In the genomic region with DNA sequence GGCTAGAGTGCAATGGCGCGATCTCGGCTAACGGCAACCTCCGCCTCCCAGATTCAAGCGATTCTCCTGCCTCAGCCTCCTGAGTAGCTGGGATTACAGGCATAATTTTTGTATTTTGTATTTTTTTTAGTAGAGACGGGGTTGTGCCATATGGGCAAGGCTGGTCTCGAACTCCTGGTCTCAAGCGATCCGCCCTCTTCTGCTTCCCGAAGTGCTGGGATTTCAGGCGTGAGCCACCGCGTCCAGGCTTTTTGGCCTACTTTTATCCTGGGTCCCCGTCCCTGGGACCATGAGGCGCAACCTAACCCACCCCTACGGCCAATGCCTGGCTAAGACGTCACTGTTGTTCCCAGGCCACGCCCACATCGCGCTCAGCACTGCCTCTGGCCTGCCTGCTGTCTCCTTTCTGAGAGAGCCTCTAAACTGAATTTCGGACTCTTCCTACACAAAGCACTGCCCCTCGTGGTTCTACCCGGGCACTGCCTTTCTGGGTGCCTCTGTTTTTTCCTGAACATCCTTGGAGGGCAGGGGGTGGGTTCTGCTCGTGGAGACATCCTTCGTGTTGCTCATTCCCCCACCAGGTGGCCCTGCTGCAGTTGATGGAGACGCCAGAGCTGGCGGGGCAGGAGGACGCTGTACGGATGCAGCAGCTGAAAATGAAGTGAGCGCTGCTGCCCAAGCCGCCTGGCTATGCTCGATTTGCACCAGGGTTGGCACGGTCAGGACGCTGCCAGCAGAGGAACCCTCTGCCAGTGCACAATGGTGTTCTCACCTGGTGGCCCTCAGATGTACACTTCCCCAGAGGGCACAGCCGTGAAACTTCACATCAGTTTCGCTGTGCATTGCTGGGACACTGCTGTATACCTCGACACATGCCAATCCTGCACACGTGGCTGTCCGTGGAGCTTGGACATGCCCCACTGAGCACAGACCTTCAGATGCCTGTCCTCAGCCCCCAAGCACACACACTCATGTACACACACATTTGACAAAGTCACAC, we compare ENCODE assay signal across 1 cellular context.
TF ChIP-seq lines count a peak whose summit lies in the region.

No MANE protein-coding gene starts in this region.

TF ChIP-seq in K562, 482 proteins besides CTCF, POLR2A, EP300 and RAD21 (continues in another document):
- TF ChIP-seq, protein P1, sequence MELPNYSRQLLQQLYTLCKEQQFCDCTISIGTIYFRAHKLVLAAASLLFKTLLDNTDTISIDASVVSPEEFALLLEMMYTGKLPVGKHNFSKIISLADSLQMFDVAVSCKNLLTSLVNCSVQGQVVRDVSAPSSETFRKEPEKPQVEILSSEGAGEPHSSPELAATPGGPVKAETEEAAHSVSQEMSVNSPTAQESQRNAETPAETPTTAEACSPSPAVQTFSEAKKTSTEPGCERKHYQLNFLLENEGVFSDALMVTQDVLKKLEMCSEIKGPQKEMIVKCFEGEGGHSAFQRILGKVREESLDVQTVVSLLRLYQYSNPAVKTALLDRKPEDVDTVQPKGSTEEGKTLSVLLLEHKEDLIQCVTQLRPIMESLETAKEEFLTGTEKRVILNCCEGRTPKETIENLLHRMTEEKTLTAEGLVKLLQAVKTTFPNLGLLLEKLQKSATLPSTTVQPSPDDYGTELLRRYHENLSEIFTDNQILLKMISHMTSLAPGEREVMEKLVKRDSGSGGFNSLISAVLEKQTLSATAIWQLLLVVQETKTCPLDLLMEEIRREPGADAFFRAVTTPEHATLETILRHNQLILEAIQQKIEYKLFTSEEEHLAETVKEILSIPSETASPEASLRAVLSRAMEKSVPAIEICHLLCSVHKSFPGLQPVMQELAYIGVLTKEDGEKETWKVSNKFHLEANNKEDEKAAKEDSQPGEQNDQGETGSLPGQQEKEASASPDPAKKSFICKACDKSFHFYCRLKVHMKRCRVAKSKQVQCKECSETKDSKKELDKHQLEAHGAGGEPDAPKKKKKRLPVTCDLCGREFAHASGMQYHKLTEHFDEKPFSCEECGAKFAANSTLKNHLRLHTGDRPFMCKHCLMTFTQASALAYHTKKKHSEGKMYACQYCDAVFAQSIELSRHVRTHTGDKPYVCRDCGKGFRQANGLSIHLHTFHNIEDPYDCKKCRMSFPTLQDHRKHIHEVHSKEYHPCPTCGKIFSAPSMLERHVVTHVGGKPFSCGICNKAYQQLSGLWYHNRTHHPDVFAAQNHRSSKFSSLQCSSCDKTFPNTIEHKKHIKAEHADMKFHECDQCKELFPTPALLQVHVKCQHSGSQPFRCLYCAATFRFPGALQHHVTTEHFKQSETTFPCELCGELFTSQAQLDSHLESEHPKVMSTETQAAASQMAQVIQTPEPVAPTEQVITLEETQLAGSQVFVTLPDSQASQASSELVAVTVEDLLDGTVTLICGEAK (IDR thresholded peaks at IDR 0.05) = 0 out of 2 replicates have a peak, but pooled peaks have one; percentile 20
- TF ChIP-seq, protein P1 (CRISPR knock-in tag; IDR thresholded peaks at IDR 0.05) = no peak
- TF ChIP-seq MED1 (CRISPR knock-in tag; IDR thresholded peaks at IDR 0.05; ENCODE audit: borderline replicate concordance) = no peak
- peak; percentile 58; the same call in 1 of the 2 replicates for TF ChIP-seq KLF13 (tag; IDR thresholded peaks at IDR 0.05; ENCODE audit: borderline replicate concordance, low read depth)
- peak; percentile 61 for TF ChIP-seq TBP (optimal IDR thresholded peaks at IDR 0.05; ENCODE audit: low read depth, low read length)
- peak in 1 of 2 experiments; percentile 63; a peak in 2 of 4 replicates for TF ChIP-seq RCOR1 (IDR thresholded peaks at IDR 0.05; ENCODE audit: borderline replicate concordance in 1 of 2, low read depth in 2 of 2, low read length in 2 of 2)
- TF ChIP-seq, protein P2, sequence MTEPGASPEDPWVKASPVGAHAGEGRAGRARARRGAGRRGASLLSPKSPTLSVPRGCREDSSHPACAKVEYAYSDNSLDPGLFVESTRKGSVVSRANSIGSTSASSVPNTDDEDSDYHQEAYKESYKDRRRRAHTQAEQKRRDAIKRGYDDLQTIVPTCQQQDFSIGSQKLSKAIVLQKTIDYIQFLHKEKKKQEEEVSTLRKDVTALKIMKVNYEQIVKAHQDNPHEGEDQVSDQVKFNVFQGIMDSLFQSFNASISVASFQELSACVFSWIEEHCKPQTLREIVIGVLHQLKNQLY (CRISPR knock-in tag; conservative IDR thresholded peaks at IDR 0.05) = no peak
- 0 out of 2 replicates have a peak, but pooled peaks have one; percentile 13 for TF ChIP-seq ZNF263 (CRISPR knock-in tag; IDR thresholded peaks at IDR 0.05; ENCODE audit: borderline replicate concordance)
- TF ChIP-seq HNRNPL (IDR thresholded peaks at IDR 0.05; ENCODE audit: low read depth, low read length) = no peak
- TF ChIP-seq PCBP1 (IDR thresholded peaks at IDR 0.05; ENCODE audit: low read depth, low read length, poor library complexity, severe bottlenecking) = no peak
- no peak for TF ChIP-seq ZNF561 (CRISPR knock-in tag; conservative IDR thresholded peaks at IDR 0.05)
- no peak for TF ChIP-seq ZNF408 (CRISPR knock-in tag; IDR thresholded peaks at IDR 0.05; ENCODE audit: low read depth)
- TF ChIP-seq, protein P3, sequence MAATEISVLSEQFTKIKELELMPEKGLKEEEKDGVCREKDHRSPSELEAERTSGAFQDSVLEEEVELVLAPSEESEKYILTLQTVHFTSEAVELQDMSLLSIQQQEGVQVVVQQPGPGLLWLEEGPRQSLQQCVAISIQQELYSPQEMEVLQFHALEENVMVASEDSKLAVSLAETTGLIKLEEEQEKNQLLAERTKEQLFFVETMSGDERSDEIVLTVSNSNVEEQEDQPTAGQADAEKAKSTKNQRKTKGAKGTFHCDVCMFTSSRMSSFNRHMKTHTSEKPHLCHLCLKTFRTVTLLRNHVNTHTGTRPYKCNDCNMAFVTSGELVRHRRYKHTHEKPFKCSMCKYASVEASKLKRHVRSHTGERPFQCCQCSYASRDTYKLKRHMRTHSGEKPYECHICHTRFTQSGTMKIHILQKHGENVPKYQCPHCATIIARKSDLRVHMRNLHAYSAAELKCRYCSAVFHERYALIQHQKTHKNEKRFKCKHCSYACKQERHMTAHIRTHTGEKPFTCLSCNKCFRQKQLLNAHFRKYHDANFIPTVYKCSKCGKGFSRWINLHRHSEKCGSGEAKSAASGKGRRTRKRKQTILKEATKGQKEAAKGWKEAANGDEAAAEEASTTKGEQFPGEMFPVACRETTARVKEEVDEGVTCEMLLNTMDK (IDR thresholded peaks at IDR 0.05; ENCODE audit: borderline replicate concordance, insufficient read depth, low read depth, low read length, poor library complexity, severe bottlenecking) = peak; percentile 49
- peak; percentile 82 for TF ChIP-seq L3MBTL2 (IDR thresholded peaks at IDR 0.05)
- TF ChIP-seq ADNP (tag; IDR thresholded peaks at IDR 0.05) = peak; percentile 58; the same call in 1 of the 2 replicates
- TF ChIP-seq, protein P4, sequence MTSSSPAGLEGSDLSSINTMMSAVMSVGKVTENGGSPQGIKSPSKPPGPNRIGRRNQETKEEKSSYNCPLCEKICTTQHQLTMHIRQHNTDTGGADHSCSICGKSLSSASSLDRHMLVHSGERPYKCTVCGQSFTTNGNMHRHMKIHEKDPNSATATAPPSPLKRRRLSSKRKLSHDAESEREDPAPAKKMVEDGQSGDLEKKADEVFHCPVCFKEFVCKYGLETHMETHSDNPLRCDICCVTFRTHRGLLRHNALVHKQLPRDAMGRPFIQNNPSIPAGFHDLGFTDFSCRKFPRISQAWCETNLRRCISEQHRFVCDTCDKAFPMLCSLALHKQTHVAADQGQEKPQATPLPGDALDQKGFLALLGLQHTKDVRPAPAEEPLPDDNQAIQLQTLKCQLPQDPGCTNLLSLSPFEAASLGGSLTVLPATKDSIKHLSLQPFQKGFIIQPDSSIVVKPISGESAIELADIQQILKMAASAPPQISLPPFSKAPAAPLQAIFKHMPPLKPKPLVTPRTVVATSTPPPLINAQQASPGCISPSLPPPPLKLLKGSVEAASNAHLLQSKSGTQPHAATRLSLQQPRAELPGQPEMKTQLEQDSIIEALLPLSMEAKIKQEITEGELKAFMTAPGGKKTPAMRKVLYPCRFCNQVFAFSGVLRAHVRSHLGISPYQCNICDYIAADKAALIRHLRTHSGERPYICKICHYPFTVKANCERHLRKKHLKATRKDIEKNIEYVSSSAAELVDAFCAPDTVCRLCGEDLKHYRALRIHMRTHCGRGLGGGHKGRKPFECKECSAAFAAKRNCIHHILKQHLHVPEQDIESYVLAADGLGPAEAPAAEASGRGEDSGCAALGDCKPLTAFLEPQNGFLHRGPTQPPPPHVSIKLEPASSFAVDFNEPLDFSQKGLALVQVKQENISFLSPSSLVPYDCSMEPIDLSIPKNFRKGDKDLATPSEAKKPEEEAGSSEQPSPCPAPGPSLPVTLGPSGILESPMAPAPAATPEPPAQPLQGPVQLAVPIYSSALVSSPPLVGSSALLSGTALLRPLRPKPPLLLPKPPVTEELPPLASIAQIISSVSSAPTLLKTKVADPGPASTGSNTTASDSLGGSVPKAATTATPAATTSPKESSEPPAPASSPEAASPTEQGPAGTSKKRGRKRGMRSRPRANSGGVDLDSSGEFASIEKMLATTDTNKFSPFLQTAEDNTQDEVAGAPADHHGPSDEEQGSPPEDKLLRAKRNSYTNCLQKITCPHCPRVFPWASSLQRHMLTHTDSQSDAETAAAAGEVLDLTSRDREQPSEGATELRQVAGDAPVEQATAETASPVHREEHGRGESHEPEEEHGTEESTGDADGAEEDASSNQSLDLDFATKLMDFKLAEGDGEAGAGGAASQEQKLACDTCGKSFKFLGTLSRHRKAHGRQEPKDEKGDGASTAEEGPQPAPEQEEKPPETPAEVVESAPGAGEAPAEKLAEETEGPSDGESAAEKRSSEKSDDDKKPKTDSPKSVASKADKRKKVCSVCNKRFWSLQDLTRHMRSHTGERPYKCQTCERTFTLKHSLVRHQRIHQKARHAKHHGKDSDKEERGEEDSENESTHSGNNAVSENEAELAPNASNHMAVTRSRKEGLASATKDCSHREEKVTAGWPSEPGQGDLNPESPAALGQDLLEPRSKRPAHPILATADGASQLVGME (CRISPR knock-in tag; IDR thresholded peaks at IDR 0.05) = 0 out of 2 replicates have a peak, but pooled peaks have one; percentile 19
- TF ChIP-seq ZNF384 (IDR thresholded peaks at IDR 0.05; ENCODE audit: low read depth, low read length) = peak; percentile 9
- TF ChIP-seq KLF16 (IDR thresholded peaks at IDR 0.05) = no peak
- peak in 1 of 2 experiments; percentile 18; a peak in 1 of 4 replicates for TF ChIP-seq KDM1A (IDR thresholded peaks at IDR 0.05)
- peak; percentile 55; the same call in 1 of the 2 replicates for TF ChIP-seq ZBTB7A (IDR thresholded peaks at IDR 0.05; ENCODE audit: borderline replicate concordance, control insufficient read depth, low read depth, low read length)
- no peak for TF ChIP-seq ZNF699 (CRISPR knock-in tag; IDR thresholded peaks at IDR 0.05; ENCODE audit: insufficient replicate concordance)
- 0 out of 2 replicates have a peak, but pooled peaks have one; percentile 15 for TF ChIP-seq RUNX1 (IDR thresholded peaks at IDR 0.05; ENCODE audit: low read depth)
- 0 out of 2 replicates have a peak, but pooled peaks have one; percentile 38 for TF ChIP-seq SMC3 (conservative IDR thresholded peaks at IDR 0.05; ENCODE audit: insufficient read depth, low read depth, low read length)
- TF ChIP-seq RBFOX2 (IDR thresholded peaks at IDR 0.05; ENCODE audit: low read depth, low read length) = peak; percentile 54; the same call in 1 of the 2 replicates
- TF ChIP-seq ATF1 (CRISPR knock-in tag; IDR thresholded peaks at IDR 0.05) = 0 out of 2 replicates have a peak, but pooled peaks have one; percentile 6
- TF ChIP-seq ATF1 (tag; IDR thresholded peaks at IDR 0.05) = peak; percentile 94
- no peak for TF ChIP-seq CSDE1 (IDR thresholded peaks at IDR 0.05)
- 0 out of 2 replicates have a peak, but pooled peaks have one; percentile 64 for TF ChIP-seq FOXP1 (CRISPR knock-in tag; IDR thresholded peaks at IDR 0.05)
- no peak for TF ChIP-seq RBM14 (IDR thresholded peaks at IDR 0.05; ENCODE audit: borderline replicate concordance, insufficient read depth, low read depth, low read length)
- TF ChIP-seq ZNF121 (CRISPR knock-in tag; conservative IDR thresholded peaks at IDR 0.05) = no peak
- no peak for TF ChIP-seq CBX3 (IDR thresholded peaks at IDR 0.05; ENCODE audit: borderline replicate concordance in 1 of 2, low read length in 2 of 2)
- peak; percentile 45; the same call in 1 of the 2 replicates for TF ChIP-seq POLR2AphosphoS5 (IDR thresholded peaks at IDR 0.05; ENCODE audit: control insufficient read depth, insufficient read depth, low read depth, low read length)
- TF ChIP-seq, protein P5, sequence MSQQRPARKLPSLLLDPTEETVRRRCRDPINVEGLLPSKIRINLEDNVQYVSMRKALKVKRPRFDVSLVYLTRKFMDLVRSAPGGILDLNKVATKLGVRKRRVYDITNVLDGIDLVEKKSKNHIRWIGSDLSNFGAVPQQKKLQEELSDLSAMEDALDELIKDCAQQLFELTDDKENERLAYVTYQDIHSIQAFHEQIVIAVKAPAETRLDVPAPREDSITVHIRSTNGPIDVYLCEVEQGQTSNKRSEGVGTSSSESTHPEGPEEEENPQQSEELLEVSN (IDR thresholded peaks at IDR 0.05; ENCODE audit: borderline replicate concordance in 1 of 2, extremely low read depth in 1 of 2, insufficient read depth in 1 of 2, insufficient read length in 1 of 2, low read depth in 1 of 2, low read length in 1 of 2, poor library complexity in 1 of 2, severe bottlenecking in 1 of 2) = peak in 1 of 2 experiments; percentile 54
